ENCODE assay signal across 1 cellular context in the genomic region with DNA sequence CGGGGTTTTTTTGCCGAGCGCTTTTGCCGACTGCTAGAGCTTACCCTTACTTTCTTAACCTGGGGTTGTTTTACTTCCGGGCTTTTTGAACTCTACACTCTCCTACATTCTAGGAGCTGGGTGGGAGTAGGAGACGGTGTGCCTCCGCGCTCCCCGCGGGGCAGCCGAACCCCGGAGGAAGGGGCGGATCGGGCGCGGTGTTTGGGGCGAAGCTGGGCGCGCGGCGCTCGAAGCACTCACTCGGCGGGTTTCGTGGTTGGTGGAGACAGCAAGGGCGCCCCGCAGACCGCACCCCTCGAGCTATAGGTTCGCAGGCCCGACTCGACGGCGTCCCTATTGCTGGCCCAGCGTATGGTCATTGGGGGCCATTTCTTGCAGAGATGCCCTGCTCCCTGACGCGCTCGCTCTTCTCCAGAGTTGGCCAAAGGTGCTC.
TF ChIP-seq lines count a peak whose summit lies in the region.

No MANE protein-coding gene starts in this region.

TF ChIP-seq in HepG2, 621 proteins besides CTCF, POLR2A, EP300 and RAD21 (continued from another document and continues in another):
- TF ChIP-seq GATA4 (IDR thresholded peaks at IDR 0.05; ENCODE audit: borderline replicate concordance, low read depth) (no peak), ZNF629 (CRISPR knock-in tag; conservative IDR thresholded peaks at IDR 0.05) (no peak), ZNF670 (CRISPR knock-in tag; IDR thresholded peaks at IDR 0.05; ENCODE audit: borderline replicate concordance) (peak; percentile 24; the same call in 1 of the 2 replicates), ZC3H13 (CRISPR knock-in tag; IDR thresholded peaks at IDR 0.05) (no peak), ZSCAN22 (CRISPR knock-in tag; IDR thresholded peaks at IDR 0.05) (no peak), ZNF224 (CRISPR knock-in tag; IDR thresholded peaks at IDR 0.05) (no peak), PBX3 (CRISPR knock-in tag; IDR thresholded peaks at IDR 0.05; ENCODE audit: borderline replicate concordance) (no peak), EEA1 (CRISPR knock-in tag; IDR thresholded peaks at IDR 0.05; ENCODE audit: borderline replicate concordance) (0 out of 2 replicates have a peak, but pooled peaks have one; percentile 5), GABPB1 (CRISPR knock-in tag; IDR thresholded peaks at IDR 0.05) (peak; percentile 19), ZNF558 (CRISPR knock-in tag; IDR thresholded peaks at IDR 0.05; ENCODE audit: borderline replicate concordance) (no peak), RORA (CRISPR knock-in tag; IDR thresholded peaks at IDR 0.05) (no peak), GLI4 (CRISPR knock-in tag; IDR thresholded peaks at IDR 0.05; ENCODE audit: borderline replicate concordance) (peak; percentile 59; the same call in 1 of the 2 replicates), GTF2F1 (IDR thresholded peaks at IDR 0.05; ENCODE audit: low read length) (no peak), ZFP82 (CRISPR knock-in tag; IDR thresholded peaks at IDR 0.05; ENCODE audit: borderline replicate concordance) (peak; percentile 81; the same call in 1 of the 2 replicates), DMAP1 (CRISPR knock-in tag; IDR thresholded peaks at IDR 0.05) (peak; percentile 38; the same call in 1 of the 2 replicates), ZNF230 (CRISPR knock-in tag; IDR thresholded peaks at IDR 0.05) (peak; percentile 36; the same call in 1 of the 2 replicates), KDM5B (CRISPR knock-in tag; IDR thresholded peaks at IDR 0.05; ENCODE audit: borderline replicate concordance) (0 out of 2 replicates have a peak, but pooled peaks have one; percentile 23), ZBTB10 (CRISPR knock-in tag; IDR thresholded peaks at IDR 0.05; ENCODE audit: borderline replicate concordance) (peak; percentile 78; the same call in 1 of the 2 replicates), ZNF282 (IDR thresholded peaks at IDR 0.05; ENCODE audit: partially characterized antibody) (no peak), HOMEZ (CRISPR knock-in tag; IDR thresholded peaks at IDR 0.05; ENCODE audit: low read depth) (no peak), CENPT (CRISPR knock-in tag; IDR thresholded peaks at IDR 0.05; ENCODE audit: low read depth) (no peak), ZNF766 (CRISPR knock-in tag; IDR thresholded peaks at IDR 0.05; ENCODE audit: borderline replicate concordance) (no peak), DMTF1 (CRISPR knock-in tag; IDR thresholded peaks at IDR 0.05) (no peak), MIXL1 (CRISPR knock-in tag; IDR thresholded peaks at IDR 0.05) (no peak), SMYD3 (CRISPR knock-in tag; IDR thresholded peaks at IDR 0.05) (no peak)
- TF ChIP-seq, protein P1, sequence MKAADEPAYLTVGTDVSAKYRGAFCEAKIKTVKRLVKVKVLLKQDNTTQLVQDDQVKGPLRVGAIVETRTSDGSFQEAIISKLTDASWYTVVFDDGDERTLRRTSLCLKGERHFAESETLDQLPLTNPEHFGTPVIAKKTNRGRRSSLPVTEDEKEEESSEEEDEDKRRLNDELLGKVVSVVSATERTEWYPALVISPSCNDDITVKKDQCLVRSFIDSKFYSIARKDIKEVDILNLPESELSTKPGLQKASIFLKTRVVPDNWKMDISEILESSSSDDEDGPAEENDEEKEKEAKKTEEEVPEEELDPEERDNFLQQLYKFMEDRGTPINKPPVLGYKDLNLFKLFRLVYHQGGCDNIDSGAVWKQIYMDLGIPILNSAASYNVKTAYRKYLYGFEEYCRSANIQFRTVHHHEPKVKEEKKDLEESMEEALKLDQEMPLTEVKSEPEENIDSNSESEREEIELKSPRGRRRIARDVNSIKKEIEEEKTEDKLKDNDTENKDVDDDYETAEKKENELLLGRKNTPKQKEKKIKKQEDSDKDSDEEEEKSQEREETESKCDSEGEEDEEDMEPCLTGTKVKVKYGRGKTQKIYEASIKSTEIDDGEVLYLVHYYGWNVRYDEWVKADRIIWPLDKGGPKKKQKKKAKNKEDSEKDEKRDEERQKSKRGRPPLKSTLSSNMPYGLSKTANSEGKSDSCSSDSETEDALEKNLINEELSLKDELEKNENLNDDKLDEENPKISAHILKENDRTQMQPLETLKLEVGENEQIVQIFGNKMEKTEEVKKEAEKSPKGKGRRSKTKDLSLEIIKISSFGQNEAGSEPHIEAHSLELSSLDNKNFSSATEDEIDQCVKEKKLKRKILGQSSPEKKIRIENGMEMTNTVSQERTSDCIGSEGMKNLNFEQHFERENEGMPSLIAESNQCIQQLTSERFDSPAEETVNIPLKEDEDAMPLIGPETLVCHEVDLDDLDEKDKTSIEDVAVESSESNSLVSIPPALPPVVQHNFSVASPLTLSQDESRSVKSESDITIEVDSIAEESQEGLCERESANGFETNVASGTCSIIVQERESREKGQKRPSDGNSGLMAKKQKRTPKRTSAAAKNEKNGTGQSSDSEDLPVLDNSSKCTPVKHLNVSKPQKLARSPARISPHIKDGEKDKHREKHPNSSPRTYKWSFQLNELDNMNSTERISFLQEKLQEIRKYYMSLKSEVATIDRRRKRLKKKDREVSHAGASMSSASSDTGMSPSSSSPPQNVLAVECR (CRISPR knock-in tag; IDR thresholded peaks at IDR 0.05; ENCODE audit: borderline replicate concordance), result 0 out of 2 replicates have a peak, but pooled peaks have one; percentile 68
- TF ChIP-seq, protein P2, sequence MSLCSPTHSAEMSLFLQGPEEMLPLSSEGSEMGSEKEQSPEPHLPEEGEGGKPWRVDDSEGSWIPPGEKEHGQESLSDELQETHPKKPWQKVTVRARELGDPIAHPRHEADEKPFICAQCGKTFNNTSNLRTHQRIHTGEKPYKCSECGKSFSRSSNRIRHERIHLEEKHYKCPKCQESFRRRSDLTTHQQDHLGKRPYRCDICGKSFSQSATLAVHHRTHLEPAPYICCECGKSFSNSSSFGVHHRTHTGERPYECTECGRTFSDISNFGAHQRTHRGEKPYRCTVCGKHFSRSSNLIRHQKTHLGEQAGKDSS (CRISPR knock-in tag; IDR thresholded peaks at IDR 0.05; ENCODE audit: borderline replicate concordance, low read depth), result no peak
- TF ChIP-seq, protein P3, sequence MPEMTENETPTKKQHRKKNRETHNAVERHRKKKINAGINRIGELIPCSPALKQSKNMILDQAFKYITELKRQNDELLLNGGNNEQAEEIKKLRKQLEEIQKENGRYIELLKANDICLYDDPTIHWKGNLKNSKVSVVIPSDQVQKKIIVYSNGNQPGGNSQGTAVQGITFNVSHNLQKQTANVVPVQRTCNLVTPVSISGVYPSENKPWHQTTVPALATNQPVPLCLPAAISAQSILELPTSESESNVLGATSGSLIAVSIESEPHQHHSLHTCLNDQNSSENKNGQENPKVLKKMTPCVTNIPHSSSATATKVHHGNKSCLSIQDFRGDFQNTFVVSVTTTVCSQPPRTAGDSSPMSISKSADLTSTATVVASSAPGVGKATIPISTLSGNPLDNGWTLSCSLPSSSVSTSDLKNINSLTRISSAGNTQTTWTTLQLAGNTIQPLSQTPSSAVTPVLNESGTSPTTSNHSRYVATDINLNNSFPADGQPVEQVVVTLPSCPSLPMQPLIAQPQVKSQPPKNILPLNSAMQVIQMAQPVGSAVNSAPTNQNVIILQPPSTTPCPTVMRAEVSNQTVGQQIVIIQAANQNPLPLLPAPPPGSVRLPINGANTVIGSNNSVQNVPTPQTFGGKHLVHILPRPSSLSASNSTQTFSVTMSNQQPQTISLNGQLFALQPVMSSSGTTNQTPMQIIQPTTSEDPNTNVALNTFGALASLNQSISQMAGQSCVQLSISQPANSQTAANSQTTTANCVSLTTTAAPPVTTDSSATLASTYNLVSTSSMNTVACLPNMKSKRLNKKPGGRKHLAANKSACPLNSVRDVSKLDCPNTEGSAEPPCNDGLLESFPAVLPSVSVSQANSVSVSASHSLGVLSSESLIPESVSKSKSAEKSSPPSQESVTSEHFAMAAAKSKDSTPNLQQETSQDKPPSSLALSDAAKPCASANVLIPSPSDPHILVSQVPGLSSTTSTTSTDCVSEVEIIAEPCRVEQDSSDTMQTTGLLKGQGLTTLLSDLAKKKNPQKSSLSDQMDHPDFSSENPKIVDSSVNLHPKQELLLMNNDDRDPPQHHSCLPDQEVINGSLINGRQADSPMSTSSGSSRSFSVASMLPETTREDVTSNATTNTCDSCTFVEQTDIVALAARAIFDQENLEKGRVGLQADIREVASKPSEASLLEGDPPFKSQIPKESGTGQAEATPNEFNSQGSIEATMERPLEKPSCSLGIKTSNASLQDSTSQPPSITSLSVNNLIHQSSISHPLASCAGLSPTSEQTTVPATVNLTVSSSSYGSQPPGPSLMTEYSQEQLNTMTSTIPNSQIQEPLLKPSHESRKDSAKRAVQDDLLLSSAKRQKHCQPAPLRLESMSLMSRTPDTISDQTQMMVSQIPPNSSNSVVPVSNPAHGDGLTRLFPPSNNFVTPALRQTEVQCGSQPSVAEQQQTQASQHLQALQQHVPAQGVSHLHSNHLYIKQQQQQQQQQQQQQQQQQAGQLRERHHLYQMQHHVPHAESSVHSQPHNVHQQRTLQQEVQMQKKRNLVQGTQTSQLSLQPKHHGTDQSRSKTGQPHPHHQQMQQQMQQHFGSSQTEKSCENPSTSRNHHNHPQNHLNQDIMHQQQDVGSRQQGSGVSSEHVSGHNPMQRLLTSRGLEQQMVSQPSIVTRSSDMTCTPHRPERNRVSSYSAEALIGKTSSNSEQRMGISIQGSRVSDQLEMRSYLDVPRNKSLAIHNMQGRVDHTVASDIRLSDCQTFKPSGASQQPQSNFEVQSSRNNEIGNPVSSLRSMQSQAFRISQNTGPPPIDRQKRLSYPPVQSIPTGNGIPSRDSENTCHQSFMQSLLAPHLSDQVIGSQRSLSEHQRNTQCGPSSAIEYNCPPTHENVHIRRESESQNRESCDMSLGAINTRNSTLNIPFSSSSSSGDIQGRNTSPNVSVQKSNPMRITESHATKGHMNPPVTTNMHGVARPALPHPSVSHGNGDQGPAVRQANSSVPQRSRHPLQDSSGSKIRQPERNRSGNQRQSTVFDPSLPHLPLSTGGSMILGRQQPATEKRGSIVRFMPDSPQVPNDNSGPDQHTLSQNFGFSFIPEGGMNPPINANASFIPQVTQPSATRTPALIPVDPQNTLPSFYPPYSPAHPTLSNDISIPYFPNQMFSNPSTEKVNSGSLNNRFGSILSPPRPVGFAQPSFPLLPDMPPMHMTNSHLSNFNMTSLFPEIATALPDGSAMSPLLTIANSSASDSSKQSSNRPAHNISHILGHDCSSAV (CRISPR knock-in tag; IDR thresholded peaks at IDR 0.05; ENCODE audit: borderline replicate concordance), result no peak
- TF ChIP-seq, protein P4, sequence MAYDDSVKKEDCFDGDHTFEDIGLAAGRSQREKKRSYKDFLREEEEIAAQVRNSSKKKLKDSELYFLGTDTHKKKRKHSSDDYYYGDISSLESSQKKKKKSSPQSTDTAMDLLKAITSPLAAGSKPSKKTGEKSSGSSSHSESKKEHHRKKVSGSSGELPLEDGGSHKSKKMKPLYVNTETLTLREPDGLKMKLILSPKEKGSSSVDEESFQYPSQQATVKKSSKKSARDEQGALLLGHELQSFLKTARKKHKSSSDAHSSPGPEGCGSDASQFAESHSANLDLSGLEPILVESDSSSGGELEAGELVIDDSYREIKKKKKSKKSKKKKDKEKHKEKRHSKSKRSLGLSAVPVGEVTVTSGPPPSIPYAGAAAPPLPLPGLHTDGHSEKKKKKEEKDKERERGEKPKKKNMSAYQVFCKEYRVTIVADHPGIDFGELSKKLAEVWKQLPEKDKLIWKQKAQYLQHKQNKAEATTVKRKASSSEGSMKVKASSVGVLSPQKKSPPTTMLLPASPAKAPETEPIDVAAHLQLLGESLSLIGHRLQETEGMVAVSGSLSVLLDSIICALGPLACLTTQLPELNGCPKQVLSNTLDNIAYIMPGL (CRISPR knock-in tag; IDR thresholded peaks at IDR 0.05; ENCODE audit: borderline replicate concordance in 1 of 2, low read depth in 1 of 2), result peak in 1 of 2 experiments; percentile 29; a peak in 1 of 4 replicates
